8 cellular contexts compared by ENCODE assay signal in the genomic region with DNA sequence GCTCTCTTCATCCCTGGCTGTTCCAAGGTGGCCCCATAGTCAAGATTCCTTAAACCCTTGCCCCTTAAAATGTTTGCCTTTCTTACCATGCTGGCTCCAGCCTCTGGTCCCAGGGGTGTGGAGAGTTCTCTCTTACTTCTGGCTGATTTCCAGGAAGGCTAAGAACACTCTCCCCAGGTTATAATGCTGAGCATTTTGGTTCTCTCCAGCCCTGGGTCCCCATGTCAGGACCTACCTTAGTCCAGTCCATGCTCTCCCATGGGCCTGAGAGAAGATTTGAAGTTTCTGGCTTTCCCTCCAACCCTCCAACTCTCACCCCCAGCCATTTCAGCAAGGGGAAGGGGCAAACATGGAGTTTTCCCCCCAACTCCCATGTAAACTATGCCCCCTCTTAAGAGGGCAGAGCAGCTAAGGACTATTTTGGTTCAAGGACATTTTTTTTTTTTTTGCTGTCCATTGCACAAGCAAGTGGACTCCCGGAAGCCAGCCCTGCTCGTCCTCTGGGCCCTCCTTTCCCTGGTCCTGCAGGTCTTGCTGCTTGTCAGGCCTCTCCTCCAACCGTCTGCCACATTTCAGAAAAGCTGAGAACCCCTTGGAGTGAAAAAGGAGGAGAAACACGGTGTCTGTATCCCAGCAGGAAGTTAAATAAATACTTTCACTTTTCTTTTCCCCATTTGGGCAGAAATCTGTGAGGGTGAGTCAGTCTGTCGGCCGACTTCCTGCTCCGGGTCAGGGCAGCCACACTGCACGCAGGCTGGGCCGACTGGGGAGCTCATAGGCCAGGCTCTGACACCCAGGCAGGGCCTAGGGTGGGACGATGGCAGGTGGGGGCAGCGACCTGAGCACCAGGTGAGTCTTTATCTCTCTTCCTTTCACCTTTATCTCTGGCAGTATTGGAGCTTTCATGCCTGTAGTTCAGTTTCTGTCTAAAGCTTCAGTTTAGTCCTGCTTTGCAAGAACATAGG. TPM values are rescaled to one million over a fixed set of nuclear protein-coding genes. Genes with fewer than 3 reads are reported as not detected.
A peak's percentile ranks its signal among the peaks of the same experiment; 100 is the strongest.
DNase-seq lines count a peak whose midpoint lies in the region; ATAC-seq and TF ChIP-seq lines count a peak whose summit lies in the region.

Gene SP140L, plus strand, starts transcription at position 741 of the 965 bp plus-strand sequence. Its CDS starts 77 bp downstream, at position 818.

- H3K27me3 Mint-ChIP-seq in activated CD8-positive, alpha-beta memory T cell treated with anti-CD3 and anti-CD28 coated beads, Interleukin-2, amount 10 ng/mL, durations not matched to agents 7 days and 5 days, result no peaks in the 10 kb centered on the region
- H3K27me3 Mint-ChIP-seq in neural progenitor cell (ENCODE audit: insufficient read depth, low read depth), result peaks cover 5% of the 10 kb centered on the region

- no peaks in the 10 kb centered on the region for H4K20me1 ChIP-seq in neural progenitor cell (ENCODE audit: low read depth)

- TF ChIP-seq POLR2A in erythroblast (IDR thresholded peaks at IDR 0.05; ENCODE audit: low read length), result peak; percentile 66

- no peak within 1 kb of the TSS for H3K4me2 ChIP-seq in neural progenitor cell

- peak within 1 kb of the TSS; percentile 96 for H3K27ac Mint-ChIP-seq in activated CD8-positive, alpha-beta memory T cell treated with anti-CD3 and anti-CD28 coated beads, Interleukin-2, amount 10 ng/mL, durations not matched to agents 7 days and 5 days
- H3K27ac Mint-ChIP-seq in neural progenitor cell, result no peak within 1 kb of the TSS

- H3K4me3 Mint-ChIP-seq in activated CD8-positive, alpha-beta memory T cell treated with anti-CD3 and anti-CD28 coated beads, Interleukin-2, amount 10 ng/mL, durations not matched to agents 7 days and 5 days, result peak within 1 kb of the TSS; percentile 97
- H3K4me3 Mint-ChIP-seq in neural progenitor cell, result no peak within 1 kb of the TSS

- no peaks in the 10 kb centered on the region for H3F3A ChIP-seq in neural progenitor cell (ENCODE audit: low read depth)

- no peak within 1 kb of the TSS for H3K4me3 ChIP-seq in neural progenitor cell

- ATAC-seq in GM18502 (IDR thresholded peaks at IDR 0.05; ENCODE audit: poor library complexity, unreplicated experiment), result peak; percentile 91
- ATAC-seq in HG02852 (IDR thresholded peaks at IDR 0.05; ENCODE audit: unreplicated experiment), result peak; percentile 85
- ATAC-seq in activated CD8-positive, alpha-beta memory T cell treated with anti-CD3 and anti-CD28 coated beads, Interleukin-2, amount 10 ng/mL, durations not matched to agents 7 days and 5 days, result peak; percentile 99

- H3K9ac ChIP-seq in neural progenitor cell, result no peak within 1 kb of the TSS

- peak within 1 kb of the TSS; percentile 3 for H2AFZ ChIP-seq in neural progenitor cell (replicated peaks)

- no peaks in the 10 kb centered on the region for H3K9me3 ChIP-seq in neural progenitor cell (ENCODE audit: low read depth)

- H3K79me2 ChIP-seq in neural progenitor cell (ENCODE audit: low read depth), result no peaks in the 10 kb centered on the region

- H3K27ac ChIP-seq in neural progenitor cell, result no peak within 1 kb of the TSS

- DNase-seq in NOMO-1 treated with DMSO at 0.1 percent for 48 hours (lab: John Stamatoyannopoulos, UW; ENCODE audit: unreplicated experiment) (peak; percentile 82), erythroblast (lab: John Stamatoyannopoulos, UW) (peak; percentile 77 to 79), neural progenitor cell (ENCODE audit: low spot score) (no peak), stromal cell of bone marrow (ENCODE audit: low read depth) (peak; percentile 72), NCI-H526 (lab: John Stamatoyannopoulos, UW) (no peak)
- peak; percentile 93 for DNase-seq in activated CD8-positive, alpha-beta memory T cell treated with anti-CD3 and anti-CD28 coated beads, Interleukin-2, amount 10 ng/mL, durations not matched to agents 7 days and 5 days

- CTCF ChIA-PET in activated CD8-positive, alpha-beta memory T cell treated with anti-CD3 and anti-CD28 coated beads, Interleukin-2, amount 10 ng/mL, durations not matched to agents 7 days and 5 days (lab: Charles Lee), result interaction anchor here (0.9 to 2.7 kb wide), 5 partner anchors 9 to 334 kb away, joined by 3 to 12 read pairs (median 3); no protein-coding TSS in a partner anchor

- H3K36me3 ChIP-seq in neural progenitor cell, result no peaks in the 10 kb centered on the region

- no peaks in the 10 kb centered on the region for H3K9me3 Mint-ChIP-seq in activated CD8-positive, alpha-beta memory T cell treated with anti-CD3 and anti-CD28 coated beads, Interleukin-2, amount 10 ng/mL, durations not matched to agents 7 days and 5 days (ENCODE audit: low read depth)
- H3K9me3 Mint-ChIP-seq in neural progenitor cell, result peaks cover 10% of the 10 kb centered on the region

- H3K4me1 ChIP-seq in neural progenitor cell, result no peaks in the 10 kb centered on the region

- peaks cover 63% of the 10 kb centered on the region for H3K4me1 Mint-ChIP-seq in activated CD8-positive, alpha-beta memory T cell treated with anti-CD3 and anti-CD28 coated beads, Interleukin-2, amount 10 ng/mL, durations not matched to agents 7 days and 5 days
- no peaks in the 10 kb centered on the region for H3K4me1 Mint-ChIP-seq in neural progenitor cell

- H3K27me3 ChIP-seq in neural progenitor cell, result no peaks in the 10 kb centered on the region

- TF ChIP-seq CTCF in neural progenitor cell (IDR thresholded peaks at IDR 0.05), result no peak

- peaks cover 52% of the 10 kb centered on the region for H3K36me3 Mint-ChIP-seq in activated CD8-positive, alpha-beta memory T cell treated with anti-CD3 and anti-CD28 coated beads, Interleukin-2, amount 10 ng/mL, durations not matched to agents 7 days and 5 days
- H3K36me3 Mint-ChIP-seq in neural progenitor cell, result no peaks in the 10 kb centered on the region

RNA-seq across cellular contexts. Expression of gene SP140L, which starts in this region (rescaled TPM):
- total RNA-seq in activated CD8-positive, alpha-beta memory T cell treated with anti-CD3 and anti-CD28 coated beads, Interleukin-2, amount 10 ng/mL, durations not matched to agents 7 days and 5 days, result 10 to 100 TPM; 61.4 to 84.4 TPM
- 2.0 and 2.1 TPM in 2 replicates for total RNA-seq in neural progenitor cell (ENCODE audit: low replicate concordance)

Comparison
In these comparisons a context has a peak if more than half of its experiments do, and no peak if none do; other contexts are left out.
1. RNA of gene SP140L (total RNA-seq): 61.4 to 84.4 TPM in activated CD8-positive, alpha-beta memory T cell treated with anti-CD3 and anti-CD28 coated beads, Interleukin-2, amount 10 ng/mL, durations not matched to agents 7 days and 5 days; 2.0 to 2.1 TPM in neural progenitor cell; every median in the first group is over 10 times any median in the second.
2. DNase-seq: peak in NOMO-1 treated with DMSO at 0.1 percent for 48 hours (single experiment), activated CD8-positive, alpha-beta memory T cell treated with anti-CD3 and anti-CD28 coated beads, Interleukin-2, amount 10 ng/mL, durations not matched to agents 7 days and 5 days (single experiment), erythroblast (2 of 2) and stromal cell of bone marrow (single experiment); none in neural progenitor cell (single experiment) and NCI-H526 (0 of 2).
3. Peak in every context shown above with its lines, with median percentiles within 50 percentile points of each other: ATAC-seq.